ENCODE assay signal across 8 cellular contexts in the genomic region with DNA sequence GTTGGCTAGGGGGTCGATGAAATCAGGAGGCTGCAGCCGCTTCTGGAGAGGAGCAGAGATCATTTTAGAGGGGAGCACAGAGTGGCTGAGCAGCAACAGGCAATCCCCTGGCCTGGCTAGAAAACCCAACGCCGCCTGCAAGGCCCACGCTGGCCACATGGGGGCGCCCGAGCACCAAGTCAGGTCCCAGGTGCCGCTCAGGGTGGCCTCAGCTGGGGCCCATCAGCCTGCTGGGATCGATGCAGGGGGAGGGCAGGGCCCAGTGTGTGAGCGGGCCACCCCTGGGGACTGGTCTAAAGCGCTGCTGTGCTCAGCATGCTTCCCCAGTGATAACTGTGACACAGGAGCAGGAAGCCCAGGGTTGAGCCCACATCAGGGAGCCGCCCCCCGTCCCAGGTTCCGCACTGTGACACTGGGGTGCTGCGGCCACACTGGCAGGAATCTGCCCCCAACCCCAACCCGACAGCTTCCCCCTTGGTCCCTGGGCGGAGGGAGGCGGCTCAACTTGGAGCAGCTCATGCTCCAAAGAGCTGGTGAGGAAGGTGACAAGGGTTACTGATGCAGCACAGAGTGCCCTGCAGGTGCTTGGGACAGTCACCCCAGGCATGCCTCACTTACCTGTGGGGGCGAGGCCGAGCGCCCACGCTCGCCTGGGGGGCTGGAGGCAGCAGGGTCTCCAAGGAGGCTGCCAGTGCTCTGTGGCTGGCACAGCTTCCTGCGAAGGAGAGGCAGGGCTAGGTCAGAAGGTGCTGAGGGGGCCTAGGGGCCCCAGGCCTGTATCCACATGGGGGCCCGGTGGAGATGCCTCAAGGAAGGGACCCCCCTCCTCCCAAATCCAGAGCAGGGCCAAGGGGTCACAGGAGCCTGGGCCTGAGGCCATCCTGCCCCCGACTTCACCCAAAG. TPM values are rescaled to one million over a fixed set of nuclear protein-coding genes. Genes with fewer than 3 reads are reported as not detected.
DNase-seq lines count a peak whose midpoint lies in the region; ATAC-seq, FAIRE-seq and TF ChIP-seq lines count a peak whose summit lies in the region.

No MANE protein-coding gene starts in this region.

- H3K4me3 ChIP-seq in K562: no peak overlapping the region

- H3K27ac Mint-ChIP-seq in immature natural killer cell: peak overlapping the region in 1 of 6 donors; percentile 70

- peak overlapping the region in 1 of 2 experiments; percentile 68; a peak in 2 of 4 replicates for H3K9ac ChIP-seq in K562 (ENCODE audit: insufficient read depth in 1 of 2, low read depth in 2 of 2, low read length in 2 of 2)

- no peaks in the 10 kb centered on the region for H4K20me1 ChIP-seq in K562 (replicated peaks; ENCODE audit: control insufficient read depth, insufficient read depth, low read length)

- H3K9me3 Mint-ChIP-seq in immature natural killer cell: no peaks in the 10 kb centered on the region

- H3K27me3 ChIP-seq in K562 (ENCODE audit: control insufficient read depth in 2 of 2, insufficient read depth in 2 of 2, low read length in 2 of 2): no peaks in the 10 kb centered on the region

- POLR2A ChIA-PET in K562 (lab: Yijun Ruan, JAX): interaction anchor here (0.5 to 0.8 kb wide), 3 partner anchors 27 to 396 kb away, joined by 3 to 5 read pairs (median 4); no protein-coding TSS in a partner anchor

- no TSS peak for BruUV-seq in K562 (replicated peaks; lab: Mats Ljungman, UMichigan)

- peak; percentile 92 to 94 (median 93) for TF ChIP-seq CTCF in K562 (IDR thresholded peaks at IDR 0.05 in 2 of 3, conservative IDR thresholded peaks at IDR 0.05 in 1 of 3; ENCODE audit: insufficient read depth in 2 of 3, low read depth in 1 of 3, low read length in 3 of 3)

- no peak overlapping the region for H2AFZ ChIP-seq in K562 (ENCODE audit: low read depth, low read length)

- TF ChIP-seq EP300 in K562 (IDR thresholded peaks at IDR 0.05; ENCODE audit: low read length): no peak

- peaks cover 9 to 12% (median 9%) of the 10 kb centered on the region in 3 donors for H3K36me3 Mint-ChIP-seq in immature natural killer cell

- DNase-seq in ACHN (peak; percentile 64), NCI-H1105 (lab: John Stamatoyannopoulos, UW) (peak; percentile 53), UCSD-AML1 (lab: John Stamatoyannopoulos, UW; ENCODE audit: unreplicated experiment) (peak; percentile 77), K562 (ENCODE audit: extremely low read depth in 1 of 4, low spot score in 3 of 4) (peak; percentile 81 to 91 (median 86)), immature natural killer cell (peak; percentile 80 to 85 (median 82))
- peak; percentile 73 to 86 for DNase-seq in stimulated activated CD4-positive, alpha-beta T cell treated with anti-CD3 and anti-CD28 coated beads, Interleukin-1b, Interleukin-23, amount 100 ng/mL, for 1 hour (ENCODE audit: low read depth in 2 of 2)

- peaks cover 3% of the 10 kb centered on the region for H3K9me1 ChIP-seq in K562 (ENCODE audit: control insufficient read depth, insufficient read depth, low read length)

- CTCF ChIA-PET in K562 (lab: Yijun Ruan, JAX; ENCODE audit: low intra/inter-chr PET ratio): interaction anchor here (0.6 to 1.1 kb wide), 5 partner anchors 10 to 416 kb away, joined by 3 to 4 read pairs (median 3); no protein-coding TSS in a partner anchor

- ATAC-seq in GM19023 (IDR thresholded peaks at IDR 0.05; ENCODE audit: unreplicated experiment) (peak; percentile 52), K562 (peak; percentile 97), GM19452 (IDR thresholded peaks at IDR 0.05; ENCODE audit: unreplicated experiment) (no peak)

- peak; percentile 86 for FAIRE-seq in K562 (lab: Jason Lieb, UNC)

- TF ChIP-seq POLR2A in K562 (conservative IDR thresholded peaks at IDR 0.05): no peak

- peaks cover 0 to 38% of the 10 kb centered on the region in 2 experiments; a peak in 2 of 5 replicates for H3K4me1 ChIP-seq in K562 (replicated peaks in 1 of 2; ENCODE audit: control insufficient read depth in 2 of 2, insufficient read depth in 2 of 2, low read length in 2 of 2)

- in situ Hi-C loops in ACHN (cut with HindIII; ENCODE audit: low pct_ligation_motif_present, low pct_unique_long_range_greater_than_20kb, low sequenced_read_pairs): no loop called here
- in situ Hi-C loops in K562 (cut with MboI): loop anchor here (5.0 kb wide), 1 partner anchor 411 kb away; no protein-coding TSS in a partner anchor

- H3K4me1 Mint-ChIP-seq in immature natural killer cell: peaks cover 0 to 2% of the 10 kb centered on the region in 2 donors

- H3K9me3 ChIP-seq in K562 (replicated peaks; ENCODE audit: control insufficient read depth, insufficient read depth, low read depth, low read length): no peaks in the 10 kb centered on the region

- H3K4me3 Mint-ChIP-seq in immature natural killer cell: no peak overlapping the region

- peaks cover 73% of the 10 kb centered on the region; the same call in 2 of the 3 replicates for H3K36me3 ChIP-seq in K562 (ENCODE audit: control insufficient read depth, insufficient read depth, low read length)

- peak; percentile 79 to 86 for TF ChIP-seq RAD21 in K562 (CRISPR knock-in tag; conservative IDR thresholded peaks at IDR 0.05 in 1 of 2, IDR thresholded peaks at IDR 0.05 in 1 of 2)

- no peaks in the 10 kb centered on the region for H3K79me2 ChIP-seq in K562 (ENCODE audit: control insufficient read depth, insufficient read depth, low read length)

- 38% methylated on average over 22 of the region's 26 CpGs for WGBS in K562 (ENCODE audit: insufficient coverage, low coverage, missing lambda C conversion rate)

- H3K27ac ChIP-seq in K562 (ENCODE audit: extremely low read depth, low read depth, low read length): no peak overlapping the region

- peaks cover 2 to 6% (median 4%) of the 10 kb centered on the region in 3 donors for H3K27me3 Mint-ChIP-seq in immature natural killer cell (ENCODE audit: low read depth in 3 of 3)

- intact Hi-C loops in K562 (cut with micrococcal nuclease): no loop called here

- H3K4me2 ChIP-seq in K562 (ENCODE audit: insufficient read depth, low read length): no peak overlapping the region

RNA-seq across cellular contexts. Expression of a gene that starts 13.3 kb away (rescaled TPM):
- total RNA-seq in K562 (2011; cell fraction: chromatin; rRNA removed; ENCODE audit: low replicate concordance): 155 and 651 TPM in 2 replicates
- total RNA-seq in K562 (2011; cell fraction: nucleolus; rRNA removed): 616 and 678 TPM in 2 replicates
- 226 and 284 TPM in 2 replicates for total RNA-seq in K562 (2011; cell fraction: nucleoplasm; rRNA removed)
- total RNA-seq in K562 (2014; rRNA removed) (180 and 202 TPM in 2 replicates), K562 (2014; rRNA removed; fragmentation: Illumina TruSeq; extraction: Trizol) (14.6 and 32.0 TPM in 2 replicates), K562 (2015; rRNA removed; fragmentation: Illumina TruSeq; extraction: Trizol) (93.2 and 96.8 TPM in 2 replicates), K562 (2021) (435 and 460 TPM in 2 replicates)
- polyA plus RNA-seq in K562 (2011; rRNA removed) (99.3 and 191 TPM in 2 replicates), K562 (2014; fragmentation: Illumina TruSeq; extraction: Trizol) (73.2 and 198 TPM in 2 replicates), K562 (2014; fragmentation: Nextera tagmentation; extraction: Ambion mirVana) (10 to 100 TPM; 21.8 to 57.6 TPM), K562 (2014; rRNA removed) (376 and 380 TPM in 2 replicates), immature natural killer cell (10 to 100 TPM; 29.7 to 32.2 (median 31.2) TPM)
- 148 and 356 TPM in 2 replicates for polyA plus RNA-seq in K562 (2011; cell fraction: cytosol; rRNA removed)
- 1,012 and 1,382 TPM in 2 replicates for polyA plus RNA-seq in K562 (2011; cell fraction: nucleus; rRNA removed)
- 319 and 453 TPM in 2 replicates for polyA plus RNA-seq in K562 (2012)
- polyA minus RNA-seq in K562 (2011; rRNA and poly(A)+ RNA removed): 36.7 and 52.6 TPM in 2 replicates
- polyA minus RNA-seq in K562 (2011; cell fraction: cytosol; rRNA and poly(A)+ RNA removed): 173 and 245 TPM in 2 replicates
- polyA minus RNA-seq in K562 (2011; cell fraction: nucleus; rRNA and poly(A)+ RNA removed): 114 and 124 TPM in 2 replicates

RNA-seq across cellular contexts. Expression of a gene that starts 32.0 kb away (rescaled TPM):
- 28.5 and 141 TPM in 2 replicates for total RNA-seq in K562 (2011; cell fraction: chromatin; rRNA removed; ENCODE audit: low replicate concordance)
- total RNA-seq in K562 (2011; cell fraction: nucleolus; rRNA removed): 209 and 228 TPM in 2 replicates
- 68.6 and 76.2 TPM in 2 replicates for total RNA-seq in K562 (2011; cell fraction: nucleoplasm; rRNA removed)
- total RNA-seq in K562 (2014; rRNA removed) (125 and 188 TPM in 2 replicates), K562 (2014; rRNA removed; fragmentation: Illumina TruSeq; extraction: Trizol) (21.2 and 21.4 TPM in 2 replicates), K562 (2015; rRNA removed; fragmentation: Illumina TruSeq; extraction: Trizol) (72.3 and 76.3 TPM in 2 replicates), K562 (2021) (189 TPM in 2 replicates)
- polyA plus RNA-seq in K562 (2011; rRNA removed) (20.1 and 25.9 TPM in 2 replicates), K562 (2014; fragmentation: Illumina TruSeq; extraction: Trizol) (39.0 and 114 TPM in 2 replicates), K562 (2014; fragmentation: Nextera tagmentation; extraction: Ambion mirVana) (1 to 10 TPM; 1.1 to 1.9 TPM), K562 (2014; rRNA removed) (119 and 133 TPM in 2 replicates), immature natural killer cell (100 to 1,000 TPM in 2 of 3 donors, 10 to 100 TPM in 1; 73.5 to 122 (median 107) TPM)
- polyA plus RNA-seq in K562 (2011; cell fraction: cytosol; rRNA removed): 25.4 and 118 TPM in 2 replicates
- polyA plus RNA-seq in K562 (2011; cell fraction: nucleus; rRNA removed): 134 and 296 TPM in 2 replicates
- 81.3 and 110 TPM in 2 replicates for polyA plus RNA-seq in K562 (2012)
- 3.6 and 7.0 TPM in 2 replicates for polyA minus RNA-seq in K562 (2011; rRNA and poly(A)+ RNA removed)
- 37.3 and 43.8 TPM in 2 replicates for polyA minus RNA-seq in K562 (2011; cell fraction: cytosol; rRNA and poly(A)+ RNA removed)
- 85.0 and 105 TPM in 2 replicates for polyA minus RNA-seq in K562 (2011; cell fraction: nucleus; rRNA and poly(A)+ RNA removed)

RNA-seq across cellular contexts. Expression of a gene that starts 53.8 kb away (rescaled TPM):
- total RNA-seq in K562 (2011; cell fraction: chromatin; rRNA removed; ENCODE audit: low replicate concordance): 0.25 TPM in 1 of 2 replicates, not detected in the other
- total RNA-seq in K562 (2011; cell fraction: nucleolus; rRNA removed): 0.39 and 0.50 TPM in 2 replicates
- total RNA-seq in K562 (2011; cell fraction: nucleoplasm; rRNA removed): 0.22 TPM in 1 of 2 replicates, not detected in the other
- 0.18 and 0.29 TPM in 2 replicates for total RNA-seq in K562 (2014; rRNA removed)
- total RNA-seq in K562 (2014; rRNA removed; fragmentation: Illumina TruSeq; extraction: Trizol): 0.07 TPM in 1 of 2 replicates, not detected in the other
- 0.30 and 0.36 TPM in 2 replicates for total RNA-seq in K562 (2015; rRNA removed; fragmentation: Illumina TruSeq; extraction: Trizol)
- total RNA-seq in K562 (2021): 0.09 and 0.22 TPM in 2 replicates
- 0.10 and 0.42 TPM in 2 replicates for polyA plus RNA-seq in K562 (2011; rRNA removed)
- polyA plus RNA-seq in K562 (2011; cell fraction: cytosol; rRNA removed): 0.31 and 0.41 TPM in 2 replicates
- 0.20 and 0.53 TPM in 2 replicates for polyA plus RNA-seq in K562 (2011; cell fraction: nucleus; rRNA removed)
- polyA plus RNA-seq in K562 (2012): 0.33 and 1.1 TPM in 2 replicates
- polyA plus RNA-seq in K562 (2014; fragmentation: Illumina TruSeq; extraction: Trizol): 0.10 and 0.25 TPM in 2 replicates
- polyA plus RNA-seq in K562 (2014; fragmentation: Nextera tagmentation; extraction: Ambion mirVana): not detected
- polyA plus RNA-seq in K562 (2014; rRNA removed): 0.08 TPM in 1 of 2 replicates, not detected in the other
- 0.11 and 0.18 TPM in 2 replicates for polyA minus RNA-seq in K562 (2011; rRNA and poly(A)+ RNA removed)
- 0.57 and 1.1 TPM in 2 replicates for polyA minus RNA-seq in K562 (2011; cell fraction: cytosol; rRNA and poly(A)+ RNA removed)
- 0.13 and 0.67 TPM in 2 replicates for polyA minus RNA-seq in K562 (2011; cell fraction: nucleus; rRNA and poly(A)+ RNA removed)
- polyA plus RNA-seq in immature natural killer cell: 10 to 100 TPM in 1 of 3 donors, 1 to 10 TPM in 2; 2.7 to 18.1 (median 7.7) TPM
